ENCODE assay signal across 1 cellular context in genomic region chr19:8389891-8390616, GRCh38.
A peak's percentile ranks its signal among the peaks of the same experiment; 100 is the strongest.
TF ChIP-seq lines count a peak whose summit lies in the region.

Gene RAB11B, plus strand, starts transcription at chr19:8390360. Its CDS starts 57 bp downstream, at chr19:8390417.

TF ChIP-seq in HepG2, 621 proteins besides CTCF, POLR2A, EP300 and RAD21 (continued from another document and continues in another):
- TF ChIP-seq, protein P1, sequence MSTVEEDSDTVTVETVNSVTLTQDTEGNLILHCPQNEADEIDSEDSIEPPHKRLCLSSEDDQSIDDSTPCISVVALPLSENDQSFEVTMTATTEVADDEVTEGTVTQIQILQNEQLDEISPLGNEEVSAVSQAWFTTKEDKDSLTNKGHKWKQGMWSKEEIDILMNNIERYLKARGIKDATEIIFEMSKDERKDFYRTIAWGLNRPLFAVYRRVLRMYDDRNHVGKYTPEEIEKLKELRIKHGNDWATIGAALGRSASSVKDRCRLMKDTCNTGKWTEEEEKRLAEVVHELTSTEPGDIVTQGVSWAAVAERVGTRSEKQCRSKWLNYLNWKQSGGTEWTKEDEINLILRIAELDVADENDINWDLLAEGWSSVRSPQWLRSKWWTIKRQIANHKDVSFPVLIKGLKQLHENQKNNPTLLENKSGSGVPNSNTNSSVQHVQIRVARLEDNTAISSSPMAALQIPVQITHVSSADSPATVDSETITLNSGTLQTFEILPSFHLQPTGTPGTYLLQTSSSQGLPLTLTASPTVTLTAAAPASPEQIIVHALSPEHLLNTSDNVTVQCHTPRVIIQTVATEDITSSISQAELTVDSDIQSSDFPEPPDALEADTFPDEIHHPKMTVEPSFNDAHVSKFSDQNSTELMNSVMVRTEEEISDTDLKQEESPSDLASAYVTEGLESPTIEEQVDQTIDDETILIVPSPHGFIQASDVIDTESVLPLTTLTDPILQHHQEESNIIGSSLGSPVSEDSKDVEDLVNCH (CRISPR knock-in tag; IDR thresholded peaks at IDR 0.05): no peak
- no peak for TF ChIP-seq CBX1 (IDR thresholded peaks at IDR 0.05; ENCODE audit: low read depth)
- peak; percentile 59; the same call in 1 of the 2 replicates for TF ChIP-seq ZNF788 (CRISPR knock-in tag; IDR thresholded peaks at IDR 0.05; ENCODE audit: borderline replicate concordance)
- peak; percentile 59; the same call in 1 of the 2 replicates for TF ChIP-seq CAMTA2 (CRISPR knock-in tag; IDR thresholded peaks at IDR 0.05; ENCODE audit: borderline replicate concordance)
- no peak for TF ChIP-seq ZNF205 (CRISPR knock-in tag; IDR thresholded peaks at IDR 0.05)
- TF ChIP-seq ZNF607 (CRISPR knock-in tag; IDR thresholded peaks at IDR 0.05; ENCODE audit: borderline replicate concordance): 0 out of 2 replicates have a peak, but pooled peaks have one; percentile 78
- no peak for TF ChIP-seq ZNF260 (CRISPR knock-in tag; IDR thresholded peaks at IDR 0.05; ENCODE audit: borderline replicate concordance, low read depth)
- TF ChIP-seq, protein P2, sequence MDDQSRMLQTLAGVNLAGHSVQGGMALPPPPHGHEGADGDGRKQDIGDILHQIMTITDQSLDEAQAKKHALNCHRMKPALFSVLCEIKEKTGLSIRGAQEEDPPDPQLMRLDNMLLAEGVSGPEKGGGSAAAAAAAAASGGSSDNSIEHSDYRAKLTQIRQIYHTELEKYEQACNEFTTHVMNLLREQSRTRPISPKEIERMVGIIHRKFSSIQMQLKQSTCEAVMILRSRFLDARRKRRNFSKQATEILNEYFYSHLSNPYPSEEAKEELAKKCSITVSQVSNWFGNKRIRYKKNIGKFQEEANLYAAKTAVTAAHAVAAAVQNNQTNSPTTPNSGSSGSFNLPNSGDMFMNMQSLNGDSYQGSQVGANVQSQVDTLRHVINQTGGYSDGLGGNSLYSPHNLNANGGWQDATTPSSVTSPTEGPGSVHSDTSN (CRISPR knock-in tag; IDR thresholded peaks at IDR 0.05; ENCODE audit: borderline replicate concordance): peak; percentile 94; the same call in 1 of the 2 replicates
- TF ChIP-seq ATF1 (CRISPR knock-in tag; IDR thresholded peaks at IDR 0.05): peak; percentile 97
- TF ChIP-seq SNRNP70 (IDR thresholded peaks at IDR 0.05; ENCODE audit: low read depth, low read length): no peak
- peak; percentile 59 for TF ChIP-seq ZEB1 (IDR thresholded peaks at IDR 0.05; ENCODE audit: insufficient replicate concordance, low read depth)
- no peak for TF ChIP-seq PHF21A (CRISPR knock-in tag; IDR thresholded peaks at IDR 0.05)
- no peak for TF ChIP-seq PAF1 (CRISPR knock-in tag; IDR thresholded peaks at IDR 0.05)
- TF ChIP-seq, protein P3, sequence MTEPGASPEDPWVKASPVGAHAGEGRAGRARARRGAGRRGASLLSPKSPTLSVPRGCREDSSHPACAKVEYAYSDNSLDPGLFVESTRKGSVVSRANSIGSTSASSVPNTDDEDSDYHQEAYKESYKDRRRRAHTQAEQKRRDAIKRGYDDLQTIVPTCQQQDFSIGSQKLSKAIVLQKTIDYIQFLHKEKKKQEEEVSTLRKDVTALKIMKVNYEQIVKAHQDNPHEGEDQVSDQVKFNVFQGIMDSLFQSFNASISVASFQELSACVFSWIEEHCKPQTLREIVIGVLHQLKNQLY (CRISPR knock-in tag; IDR thresholded peaks at IDR 0.05): no peak
- TF ChIP-seq ATF7 (IDR thresholded peaks at IDR 0.05): peak; percentile 100
- TF ChIP-seq ATF7 (CRISPR knock-in tag; IDR thresholded peaks at IDR 0.05): peak; percentile 97
- no peak for TF ChIP-seq HOMEZ (CRISPR knock-in tag; IDR thresholded peaks at IDR 0.05; ENCODE audit: low read depth)
- TF ChIP-seq SP2 (CRISPR knock-in tag; IDR thresholded peaks at IDR 0.05): peak; percentile 99
- peak; percentile 42; the same call in 1 of the 2 replicates for TF ChIP-seq ARNT2 (CRISPR knock-in tag; IDR thresholded peaks at IDR 0.05; ENCODE audit: low read depth)
- TF ChIP-seq ZC3H13 (CRISPR knock-in tag; IDR thresholded peaks at IDR 0.05): 0 out of 2 replicates have a peak, but pooled peaks have one; percentile 48
- peak; percentile 89 for TF ChIP-seq GMEB1 (CRISPR knock-in tag; IDR thresholded peaks at IDR 0.05; ENCODE audit: borderline replicate concordance)
- peak in 1 of 2 experiments; percentile 40; a peak in 1 of 4 replicates for TF ChIP-seq NR2F1 (CRISPR knock-in tag; IDR thresholded peaks at IDR 0.05)
- peak; percentile 39; the same call in 1 of the 2 replicates for TF ChIP-seq KDM2A (CRISPR knock-in tag; IDR thresholded peaks at IDR 0.05; ENCODE audit: borderline replicate concordance, low read depth)
- TF ChIP-seq AGO1 (IDR thresholded peaks at IDR 0.05; ENCODE audit: low read depth, low read length, poor library complexity, severe bottlenecking): no peak
- TF ChIP-seq ELF1 (CRISPR knock-in tag; IDR thresholded peaks at IDR 0.05): peak; percentile 91
- no peak for TF ChIP-seq MZF1 (CRISPR knock-in tag; IDR thresholded peaks at IDR 0.05; ENCODE audit: borderline replicate concordance)
- TF ChIP-seq HDAC1 (CRISPR knock-in tag; IDR thresholded peaks at IDR 0.05): peak; percentile 52; the same call in 1 of the 2 replicates
- no peak for TF ChIP-seq ZFP1 (CRISPR knock-in tag; IDR thresholded peaks at IDR 0.05)
- 0 out of 2 replicates have a peak, but pooled peaks have one; percentile 23 for TF ChIP-seq DMAP1 (CRISPR knock-in tag; IDR thresholded peaks at IDR 0.05)
- peak; percentile 100 for TF ChIP-seq NFYB (CRISPR knock-in tag; IDR thresholded peaks at IDR 0.05)
- TF ChIP-seq, protein P4, sequence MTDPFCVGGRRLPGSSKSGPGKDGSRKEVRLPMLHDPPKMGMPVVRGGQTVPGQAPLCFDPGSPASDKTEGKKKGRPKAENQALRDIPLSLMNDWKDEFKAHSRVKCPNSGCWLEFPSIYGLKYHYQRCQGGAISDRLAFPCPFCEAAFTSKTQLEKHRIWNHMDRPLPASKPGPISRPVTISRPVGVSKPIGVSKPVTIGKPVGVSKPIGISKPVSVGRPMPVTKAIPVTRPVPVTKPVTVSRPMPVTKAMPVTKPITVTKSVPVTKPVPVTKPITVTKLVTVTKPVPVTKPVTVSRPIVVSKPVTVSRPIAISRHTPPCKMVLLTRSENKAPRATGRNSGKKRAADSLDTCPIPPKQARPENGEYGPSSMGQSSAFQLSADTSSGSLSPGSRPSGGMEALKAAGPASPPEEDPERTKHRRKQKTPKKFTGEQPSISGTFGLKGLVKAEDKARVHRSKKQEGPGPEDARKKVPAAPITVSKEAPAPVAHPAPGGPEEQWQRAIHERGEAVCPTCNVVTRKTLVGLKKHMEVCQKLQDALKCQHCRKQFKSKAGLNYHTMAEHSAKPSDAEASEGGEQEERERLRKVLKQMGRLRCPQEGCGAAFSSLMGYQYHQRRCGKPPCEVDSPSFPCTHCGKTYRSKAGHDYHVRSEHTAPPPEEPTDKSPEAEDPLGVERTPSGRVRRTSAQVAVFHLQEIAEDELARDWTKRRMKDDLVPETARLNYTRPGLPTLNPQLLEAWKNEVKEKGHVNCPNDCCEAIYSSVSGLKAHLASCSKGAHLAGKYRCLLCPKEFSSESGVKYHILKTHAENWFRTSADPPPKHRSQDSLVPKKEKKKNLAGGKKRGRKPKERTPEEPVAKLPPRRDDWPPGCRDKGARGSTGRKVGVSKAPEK (CRISPR knock-in tag; IDR thresholded peaks at IDR 0.05; ENCODE audit: borderline replicate concordance): no peak
- no peak for TF ChIP-seq ZKSCAN8 (CRISPR knock-in tag; IDR thresholded peaks at IDR 0.05; ENCODE audit: borderline replicate concordance)
- TF ChIP-seq RXRB (CRISPR knock-in tag; IDR thresholded peaks at IDR 0.05; ENCODE audit: borderline replicate concordance): no peak
- no peak for TF ChIP-seq FIP1L1 (IDR thresholded peaks at IDR 0.05; ENCODE audit: borderline replicate concordance, insufficient read depth, low read depth, low read length)
- TF ChIP-seq, protein P5, sequence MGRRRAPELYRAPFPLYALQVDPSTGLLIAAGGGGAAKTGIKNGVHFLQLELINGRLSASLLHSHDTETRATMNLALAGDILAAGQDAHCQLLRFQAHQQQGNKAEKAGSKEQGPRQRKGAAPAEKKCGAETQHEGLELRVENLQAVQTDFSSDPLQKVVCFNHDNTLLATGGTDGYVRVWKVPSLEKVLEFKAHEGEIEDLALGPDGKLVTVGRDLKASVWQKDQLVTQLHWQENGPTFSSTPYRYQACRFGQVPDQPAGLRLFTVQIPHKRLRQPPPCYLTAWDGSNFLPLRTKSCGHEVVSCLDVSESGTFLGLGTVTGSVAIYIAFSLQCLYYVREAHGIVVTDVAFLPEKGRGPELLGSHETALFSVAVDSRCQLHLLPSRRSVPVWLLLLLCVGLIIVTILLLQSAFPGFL (CRISPR knock-in tag; IDR thresholded peaks at IDR 0.05): no peak
- TF ChIP-seq, protein P6, sequence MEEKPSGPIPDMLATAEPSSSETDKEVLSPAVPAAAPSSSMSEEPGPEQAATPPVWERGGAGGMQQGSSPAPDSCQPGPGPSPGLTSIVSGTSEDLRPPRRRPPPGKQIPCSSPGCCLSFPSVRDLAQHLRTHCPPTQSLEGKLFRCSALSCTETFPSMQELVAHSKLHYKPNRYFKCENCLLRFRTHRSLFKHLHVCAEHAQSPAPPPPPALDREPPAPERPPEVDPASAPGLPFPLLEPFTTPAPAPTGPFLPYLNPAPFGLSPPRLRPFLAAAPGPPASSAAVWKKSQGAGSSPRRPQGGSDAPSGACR (CRISPR knock-in tag; IDR thresholded peaks at IDR 0.05): no peak
- TF ChIP-seq, protein P7, sequence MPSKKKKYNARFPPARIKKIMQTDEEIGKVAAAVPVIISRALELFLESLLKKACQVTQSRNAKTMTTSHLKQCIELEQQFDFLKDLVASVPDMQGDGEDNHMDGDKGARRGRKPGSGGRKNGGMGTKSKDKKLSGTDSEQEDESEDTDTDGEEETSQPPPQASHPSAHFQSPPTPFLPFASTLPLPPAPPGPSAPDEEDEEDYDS (CRISPR knock-in tag; IDR thresholded peaks at IDR 0.05): peak; percentile 61; the same call in 1 of the 2 replicates
- TF ChIP-seq, protein P8, sequence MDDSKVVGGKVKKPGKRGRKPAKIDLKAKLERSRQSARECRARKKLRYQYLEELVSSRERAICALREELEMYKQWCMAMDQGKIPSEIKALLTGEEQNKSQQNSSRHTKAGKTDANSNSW (CRISPR knock-in tag; IDR thresholded peaks at IDR 0.05; ENCODE audit: borderline replicate concordance): peak; percentile 45; the same call in 1 of the 2 replicates
- no peak for TF ChIP-seq ZSCAN22 (CRISPR knock-in tag; IDR thresholded peaks at IDR 0.05)
- TF ChIP-seq PBX2 (CRISPR knock-in tag; IDR thresholded peaks at IDR 0.05): peak; percentile 99
